Comparison of ENCODE assay signal across 9 cellular contexts in the genomic region with DNA sequence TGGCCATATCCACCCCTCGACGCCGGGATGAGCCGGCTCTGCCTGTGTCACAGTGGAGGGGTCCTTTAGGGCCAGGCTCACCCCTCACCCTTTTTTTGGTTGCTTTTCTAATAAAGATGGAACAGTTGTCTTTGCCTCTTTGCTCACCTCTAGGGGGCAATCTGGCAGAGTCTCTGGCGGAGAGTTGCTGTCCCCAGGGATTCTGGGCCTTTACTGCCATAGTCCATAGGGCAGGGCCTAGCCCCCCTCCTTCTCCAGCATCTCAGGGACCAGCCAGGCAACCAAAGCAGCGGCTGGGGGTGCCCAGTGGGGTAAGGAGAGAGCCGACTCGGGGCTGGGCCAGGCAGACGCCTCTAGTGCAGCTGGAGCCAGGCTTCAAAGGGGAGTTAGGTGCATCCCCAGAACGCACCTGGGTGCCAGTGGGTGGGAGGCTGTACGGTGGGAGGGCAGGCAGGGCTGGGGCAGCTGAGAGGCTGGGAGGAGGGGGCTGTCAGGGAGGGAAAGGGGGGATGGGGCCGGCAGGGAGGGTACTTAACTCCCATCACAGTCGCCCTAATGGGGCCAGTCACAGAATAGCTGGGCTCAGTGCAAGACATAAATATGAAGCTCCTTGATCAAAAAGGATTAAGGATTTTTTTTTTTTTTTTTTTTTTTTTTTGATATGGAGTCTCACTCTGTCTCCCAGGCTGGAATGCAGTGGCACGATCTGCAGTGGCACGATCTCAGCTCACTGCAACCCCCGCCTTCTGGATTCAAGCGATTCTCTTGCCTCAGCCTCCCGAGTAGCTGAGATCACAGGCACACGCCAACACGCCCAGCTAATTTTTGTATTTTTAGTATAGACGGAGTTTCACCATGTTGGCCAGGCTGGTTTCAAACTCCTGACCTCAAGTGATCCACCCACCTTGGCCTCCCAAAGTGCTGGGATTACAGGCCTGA. TPM values are rescaled to one million over a fixed set of nuclear protein-coding genes. Genes with fewer than 3 reads are reported as not detected.
DNase-seq lines count a peak whose midpoint lies in the region; ATAC-seq, FAIRE-seq and TF ChIP-seq lines count a peak whose summit lies in the region.
"Had no signal": no experiment of that assay in that cellular context is flagged by ENCODE, and none has a peak within 500 bp of the region (broad histone marks: within the 10 kb centered on the region; RNA-seq: fewer than 3 reads in every experiment).

No MANE protein-coding gene starts in this region.

- H3K23me2 ChIP-seq in H9 (ENCODE audit: insufficient read length, low read depth, low read length, poor library complexity, severe bottlenecking) = no peaks in the 10 kb centered on the region

- H2AK5ac ChIP-seq in H9 (ENCODE audit: insufficient read length, low read length) = no peak overlapping the region

- no peak overlapping the region for H4K91ac ChIP-seq in H9 (ENCODE audit: insufficient read length, low read depth, low read length)

- H3K4me1 Mint-ChIP-seq in H9 (peaks cover 10 to 22% of the 10 kb centered on the region in 2 experiments), WTC11 (peaks cover 7% of the 10 kb centered on the region)

- H2BK20ac ChIP-seq in H9 (ENCODE audit: low read depth, low read length, poor library complexity, severe bottlenecking) = no peak overlapping the region

- no peaks in the 10 kb centered on the region for H3K27me3 ChIP-seq in BE2C
- no peaks in the 10 kb centered on the region for H3K27me3 ChIP-seq in H9 (ENCODE audit: insufficient read depth, low read length)
- no peaks in the 10 kb centered on the region for H3K27me3 ChIP-seq in keratinocyte (ENCODE audit: control insufficient read depth, extremely low read depth, insufficient read depth, low read length)

- H2BK120ac ChIP-seq in H9 (ENCODE audit: low read depth, low read length, poor library complexity, severe bottlenecking) = no peak overlapping the region

- no peak overlapping the region for H2BK5ac ChIP-seq in H9 (ENCODE audit: insufficient read length, low read length)

- no peak overlapping the region for H4K5ac ChIP-seq in H9 (ENCODE audit: insufficient read length, low read depth, low read length)

- H3K4me1 ChIP-seq in BE2C = peaks cover 3% of the 10 kb centered on the region
- no peaks in the 10 kb centered on the region for H3K4me1 ChIP-seq in H9 (ENCODE audit: insufficient read depth, low read length)
- H3K4me1 ChIP-seq in keratinocyte (ENCODE audit: control insufficient read depth, extremely low read depth, insufficient read depth, low read length) = no peaks in the 10 kb centered on the region

- H3K23ac ChIP-seq in H9 (ENCODE audit: insufficient read length, low read depth, low read length) = no peak overlapping the region

- H3K4ac ChIP-seq in H9 (ENCODE audit: low read depth, low read length) = no peak overlapping the region

- CTCF ChIA-PET in WTC11 (lab: Charles Lee) = interaction anchor here (0.5 to 4.6 kb wide), 15 partner anchors 9 to 249 kb away, joined by 3 to 74 read pairs (median 4); no protein-coding TSS in a partner anchor

- H3K56ac ChIP-seq in H9 (ENCODE audit: insufficient read length, low read depth, low read length) = no peak overlapping the region

- H3K4me3 ChIP-seq in BE2C (ENCODE audit: low read depth, low read length) (no peak overlapping the region), keratinocyte (ENCODE audit: control insufficient read depth in 2 of 3, extremely low read depth in 1 of 3, insufficient read depth in 2 of 3, low read depth in 1 of 3, low read length in 3 of 3) (no peak overlapping the region)

- ATAC-seq in WTC11 (peak; percentile 46), GM21423 (IDR thresholded peaks at IDR 0.05; ENCODE audit: unreplicated experiment) (no peak), HG02642 (IDR thresholded peaks at IDR 0.05; ENCODE audit: poor library complexity, unreplicated experiment) (no peak)

- H3K14ac ChIP-seq in H9 (ENCODE audit: insufficient read depth, low read length) = no peak overlapping the region

- dilution Hi-C loops in keratinocyte (cut with MboI; ENCODE audit: extremely low pct_ligation_motif_present, low sequenced_read_pairs) = no loop called here

- H3K27ac Mint-ChIP-seq in H9 (no peak overlapping the region), WTC11 (no peak overlapping the region)

- H4K20me1 ChIP-seq in H9 (ENCODE audit: control insufficient read depth, insufficient read depth, insufficient read length) (no peaks in the 10 kb centered on the region), keratinocyte (ENCODE audit: control insufficient read depth, extremely low read depth, insufficient read depth, low read length) (no peaks in the 10 kb centered on the region)

- H3K9me3 ChIP-seq in BE2C (no peaks in the 10 kb centered on the region), H9 (ENCODE audit: control insufficient read depth, low read depth, low read length) (no peaks in the 10 kb centered on the region), keratinocyte (ENCODE audit: control insufficient read depth, low read depth, low read length) (no peaks in the 10 kb centered on the region)

- no peaks in the 10 kb centered on the region; the same call in none of the 2 replicates for H3K27me3 Mint-ChIP-seq in H9 (ENCODE audit: low read depth)
- H3K27me3 Mint-ChIP-seq in WTC11 (ENCODE audit: low read depth) = no peaks in the 10 kb centered on the region

- H3K9me3 Mint-ChIP-seq in H9 (no peaks in the 10 kb centered on the region; a peak in 2 of 5 replicates), WTC11 (no peaks in the 10 kb centered on the region)

- no peak overlapping the region for H3T11ph ChIP-seq in H9 (ENCODE audit: low read length)

- FAIRE-seq in keratinocyte (lab: Jason Lieb, UNC) = no peak

- H2BK12ac ChIP-seq in H9 (ENCODE audit: insufficient read length, low read depth, low read length) = no peak overlapping the region

- H3K36me3 ChIP-seq in BE2C (no peaks in the 10 kb centered on the region; the same call in 1 of the 2 replicates), keratinocyte (ENCODE audit: control insufficient read depth in 2 of 2, extremely low read depth in 1 of 2, insufficient read depth in 2 of 2, low read length in 2 of 2) (peaks cover 0 to 4% of the 10 kb centered on the region in 2 experiments)

- H2BK15ac ChIP-seq in H9 (ENCODE audit: low read depth, low read length) = no peak overlapping the region

- TF ChIP-seq CTCF in BE2C (IDR thresholded peaks at IDR 0.05; ENCODE audit: low read depth, low read length) = peak; percentile 76
- peak; percentile 68 for TF ChIP-seq CTCF in H9 (conservative IDR thresholded peaks at IDR 0.05)
- TF ChIP-seq CTCF in WTC11 (IDR thresholded peaks at IDR 0.05) = peak; percentile 19; the same call in 1 of the 2 replicates
- peak; percentile 10 to 48 (median 25) for TF ChIP-seq CTCF in keratinocyte (optimal IDR thresholded peaks at IDR 0.05 in 1 of 3, IDR thresholded peaks at IDR 0.05 in 1 of 3, conservative IDR thresholded peaks at IDR 0.05 in 1 of 3; ENCODE audit: extremely low read depth in 1 of 3, insufficient read depth in 2 of 3, low read length in 3 of 3)

- no peak overlapping the region; a peak in 1 of 5 replicates for H3K4me3 Mint-ChIP-seq in H9
- H3K4me3 Mint-ChIP-seq in WTC11 = no peak overlapping the region

- POLR2A ChIA-PET in WTC11 (lab: Charles Lee) = interaction anchor here (0.7 kb wide), 1 partner anchor 133 kb away, joined by 5 read pairs; no protein-coding TSS in a partner anchor

- no peaks in the 10 kb centered on the region for H3K9me1 ChIP-seq in keratinocyte (ENCODE audit: control insufficient read depth, extremely low read depth, insufficient read depth, low read length)

- H2AFZ ChIP-seq in H9 (ENCODE audit: low read length) = no peak overlapping the region
- no peak overlapping the region for H2AFZ ChIP-seq in keratinocyte (ENCODE audit: control insufficient read depth, low read length)

- DNase-seq in BE2C = peak; percentile 74
- DNase-seq in H9 = peak; percentile 67
- peak; percentile 58 for DNase-seq in WTC11 (ENCODE audit: low spot score)
- no peak for DNase-seq in keratinocyte (ENCODE audit: low read depth, low spot score)
- no peak for DNase-seq in SHP77 (lab: John Stamatoyannopoulos, UW)
- DNase-seq in superior temporal gyrus (ENCODE audit: extremely low spot score) = no peak
- DNase-seq: activated gamma-delta T cell treated with Interleukin-2 at 50 U/mL for 16 hours had no signal

- H3K9ac ChIP-seq in H9 (ENCODE audit: extremely low read depth, insufficient read length, low read length) = no peak overlapping the region
- H3K9ac ChIP-seq in keratinocyte (ENCODE audit: control insufficient read depth, extremely low read depth, insufficient read depth, low read length) = no peak overlapping the region

- H4K8ac ChIP-seq in H9 (replicated peaks; ENCODE audit: insufficient read length, low read depth, low read length) = no peak overlapping the region

- WGBS in H9 (ENCODE audit: extremely low coverage, insufficient read length, low lambda C conversion rate) = no CpG with 5 or more reads among the region's 21 CpGs

- peaks cover 2 to 13% (median 9%) of the 10 kb centered on the region in 3 experiments; a peak in 5 of 7 replicates for H3K36me3 Mint-ChIP-seq in H9 (ENCODE audit: insufficient read depth in 1 of 3, low read depth in 3 of 3)
- H3K36me3 Mint-ChIP-seq in WTC11 = peaks cover 3% of the 10 kb centered on the region; the same call in 1 of the 2 replicates

- H3K79me1 ChIP-seq in H9 (ENCODE audit: insufficient read depth, low read depth, low read length, poor library complexity, severe bottlenecking) = no peaks in the 10 kb centered on the region

- H3K79me2 ChIP-seq in H9 (ENCODE audit: insufficient read depth, low read length) (no peaks in the 10 kb centered on the region), keratinocyte (ENCODE audit: control insufficient read depth, insufficient read depth, low read length) (no peaks in the 10 kb centered on the region)

- H3K18ac ChIP-seq in H9 (ENCODE audit: insufficient read length, low read depth, low read length) = no peak overlapping the region

- H3K27ac ChIP-seq in H9 (ENCODE audit: insufficient read length, low read depth, low read length) (no peak overlapping the region), keratinocyte (ENCODE audit: control insufficient read depth, insufficient read depth, low read length) (no peak overlapping the region)

- no peak overlapping the region for H3K4me2 ChIP-seq in H9 (ENCODE audit: insufficient read depth, insufficient read length, low read length)
- no peak overlapping the region for H3K4me2 ChIP-seq in keratinocyte (ENCODE audit: control insufficient read depth, extremely low read depth, insufficient read depth, low read depth, low read length)

RNA-seq across cellular contexts. Expression of a gene that starts 2.5 kb away (rescaled TPM):
- 1.6 TPM for polyA plus RNA-seq in BE2C (2012; ENCODE audit: insufficient read depth, insufficient read length, low read depth)
- total RNA-seq in H9 (2021) (3.8 and 4.2 TPM in 2 replicates), WTC11 (2021) (0.85 to 1.1 TPM (median 0.94 TPM) in 3 replicates)
- 0.01 to 0.10 TPM (median 0.03 TPM) in 3 replicates for polyA plus RNA-seq in keratinocyte
- not detected for polyA plus RNA-seq in keratinocyte (2011; ENCODE audit: low read depth)
- 0.02 and 0.04 TPM in 2 replicates for polyA plus RNA-seq in keratinocyte (2011; cell fraction: cytosol; rRNA removed)
- polyA plus RNA-seq in keratinocyte (2011; cell fraction: nucleus; rRNA removed) = 0.31 and 0.34 TPM in 2 replicates
- 0.14 TPM in 1 of 2 replicates, not detected in the other for polyA plus RNA-seq in keratinocyte (2012; ENCODE audit: low replicate concordance)
- 0.16 to 0.40 TPM in 2 of 3 replicates, not detected in the other for polyA minus RNA-seq in keratinocyte
- not detected for polyA minus RNA-seq in keratinocyte (2011; cell fraction: cytosol; rRNA and poly(A)+ RNA removed)
- 0.74 and 1.0 TPM in 2 replicates for polyA minus RNA-seq in keratinocyte (2011; cell fraction: nucleus; rRNA and poly(A)+ RNA removed)

Comparison
In these comparisons a context has a peak if more than half of its experiments do, and no peak if none do; other contexts are left out.
1. DNase-seq: peak in BE2C (single experiment), H9 (single experiment) and WTC11 (single experiment); none in keratinocyte (single experiment), SHP77 (0 of 2) and superior temporal gyrus (single experiment).
2. CTCF ChIP-seq: peak in every context shown above with its lines; median percentile 76 in BE2C; 68 in H9; 25 in keratinocyte; 19 in WTC11.